ENCODE assay signal across 25 cellular contexts in the genomic region with DNA sequence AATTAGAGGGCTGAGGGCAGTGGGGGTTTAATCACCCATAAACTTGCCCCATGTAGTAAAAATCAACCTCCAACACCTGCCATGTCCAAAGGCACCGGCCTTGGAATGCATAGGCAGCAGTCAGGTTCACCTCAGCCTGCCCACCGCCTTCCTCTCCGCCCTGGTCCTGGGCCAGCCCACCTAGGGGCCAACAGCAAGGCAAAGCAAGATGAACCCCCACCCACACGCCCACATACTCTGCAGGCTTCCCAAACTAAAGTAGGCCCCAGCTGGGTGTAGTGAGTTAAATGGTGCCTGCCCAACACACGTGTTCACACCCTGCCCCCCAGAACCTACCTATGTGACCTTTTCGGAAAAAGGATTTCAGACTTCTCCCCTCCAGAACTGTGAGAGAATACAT.
"Had no signal": no experiment of that assay in that cellular context is flagged by ENCODE, and none has a peak within 500 bp of the region (broad histone marks: within the 10 kb centered on the region; RNA-seq: fewer than 3 reads in every experiment).

No MANE protein-coding gene starts in this region.

- H3K27me3 ChIP-seq: dorsolateral prefrontal cortex, left lung, neutrophil, pancreas, transverse colon had no signal

- DNase-seq: activated CD4-positive, alpha-beta memory T cell treated with anti-CD3 and anti-CD28 coated beads for 36 hours; activated CD4-positive, alpha-beta T cell treated with anti-CD3 and anti-CD28 coated beads for 48 hours; activated CD8-positive, alpha-beta memory T cell treated with anti-CD3 and anti-CD28 coated beads, Interleukin-2, amount 50 U/mL, for 48 hours; activated gamma-delta T cell; activated naive CD4-positive, alpha-beta T cell treated with anti-CD3 and anti-CD28 coated beads, Interleukin-2, amount 10 ng/mL, durations not matched to agents 7 days and 5 days; activated naive CD8-positive, alpha-beta T cell treated with anti-CD3 and anti-CD28 coated beads, Interleukin-2, amount 10 ng/mL, durations not matched to agents 7 days and 5 days; activated T-cell treated with anti-CD3 and anti-CD28 coated beads, Interleukin-2, amount 50 U/mL, for 24 hours; cerebellar nuclear complex; dorsolateral prefrontal cortex; effector memory CD4-positive, alpha-beta T cell; left lung; lower lobe of right lung; mucosa of descending colon; retina; stimulated activated CD4-positive, alpha-beta T cell treated with anti-CD3 and anti-CD28 coated beads, Interleukin-1b, Interleukin-23, amount 100 ng/mL, for 48 hours; stimulated activated CD4-positive, alpha-beta T cell treated with anti-CD3 and anti-CD28 coated beads, Interleukin-4, amount 100 ng/mL, for 4 hours; stimulated activated CD8-positive, alpha-beta memory T cell treated with anti-CD3 and anti-CD28 coated beads, Interleukin-4, amount 100 ng/mL, for 48 hours; stimulated activated naive B cell treated with anti-CD40 and anti-IgM and Interleukin-4, amounts not matched to agents 10 μg/mL and 1 μg/mL and 100 μg/mL, for 72 hours; T-helper 9 cell; transverse colon; WERI-Rb-1 had no signal

- H3K9me3 ChIP-seq: left lung, lower lobe of right lung, mucosa of descending colon, neutrophil, pancreas, prostate gland, transverse colon had no signal

- H3K4me3 ChIP-seq: dorsolateral prefrontal cortex, left lung, lower lobe of right lung, mucosa of descending colon, pancreas, prostate gland, transverse colon had no signal

- H3K4me1 ChIP-seq: left lung, lower lobe of right lung, pancreas, prostate gland, transverse colon had no signal

- ATAC-seq: activated CD4-positive, CD25-positive, alpha-beta regulatory T cell treated with anti-CD3 and anti-CD28 coated beads, Interleukin-2, amount 50 U/mL, for 24 hours; left lung; stimulated activated naive B cell treated with anti-CD40 and anti-IgM and Interleukin-4, amounts not matched to agents 10 μg/mL and 1 μg/mL and 100 μg/mL, for 72 hours had no signal

- H3K36me3 ChIP-seq: left lung, lower lobe of right lung, neutrophil, pancreas, prostate gland, transverse colon, WERI-Rb-1 had no signal

- H3K27ac ChIP-seq: dorsolateral prefrontal cortex, left lung, lower lobe of right lung, neutrophil, pancreas, prostate gland, transverse colon had no signal
